24 cellular contexts compared by ENCODE assay signal in the genomic region with DNA sequence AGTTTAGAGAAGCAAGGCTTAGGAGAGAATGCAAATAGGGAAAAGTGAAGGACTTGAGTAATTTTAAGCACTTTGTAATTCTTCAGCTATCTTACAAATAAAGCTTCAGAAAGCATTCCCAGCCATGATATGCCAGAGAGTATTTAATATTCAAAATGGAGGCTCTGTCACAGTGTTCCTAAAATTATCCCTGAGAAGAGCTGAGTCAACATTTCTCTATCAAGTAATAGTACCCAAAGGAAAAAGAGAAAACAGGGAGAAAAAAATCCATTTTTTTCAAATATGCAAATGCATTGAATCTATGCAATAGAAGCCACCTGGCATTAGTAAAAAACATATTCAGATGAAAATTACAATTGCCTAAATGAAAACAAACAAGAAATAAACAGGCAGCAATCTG.
"Had no signal": no experiment of that assay in that cellular context is flagged by ENCODE, and none has a peak within 500 bp of the region (broad histone marks: within the 10 kb centered on the region; RNA-seq: fewer than 3 reads in every experiment).

No MANE protein-coding gene starts in this region.

- ATAC-seq: foreskin keratinocyte, gastroesophageal sphincter, heart left ventricle, left colon, left lobe of liver, lower lobe of right lung, mucosa of descending colon had no signal

- H3K27ac ChIP-seq: coronary artery, dorsolateral prefrontal cortex, esophagus muscularis mucosa, foreskin keratinocyte, gastroesophageal sphincter, heart left ventricle, hepatocyte, left ventricle myocardium inferior, lower lobe of right lung had no signal

- H3K9me3 ChIP-seq: esophagus muscularis mucosa, lower lobe of right lung, mucosa of descending colon had no signal

- FAIRE-seq: endothelial cell of umbilical vein, frontal cortex, kidney had no signal

- DNase-seq: dermis blood vessel endothelial cell; dorsolateral prefrontal cortex; effector CD4-positive, alpha-beta T cell; effector memory CD4-positive, alpha-beta T cell; foreskin keratinocyte; heart left ventricle; hypothalamus; immature natural killer cell; islet precursor cell; kidney; kidney glomerular epithelial cell; left colon; left ventricle myocardium inferior; lower lobe of right lung; mesenchymal stem cell; mucosa of descending colon; naive B cell had no signal

- H2AFZ ChIP-seq: hepatocyte had no signal

- H3K4me3 ChIP-seq: coronary artery, dorsolateral prefrontal cortex, esophagus muscularis mucosa, gastroesophageal sphincter, heart left ventricle, hepatocyte, left ventricle myocardium inferior, lower lobe of right lung, mucosa of descending colon had no signal

- H3K27me3 ChIP-seq: dorsolateral prefrontal cortex, esophagus muscularis mucosa, foreskin keratinocyte, gastroesophageal sphincter, heart left ventricle, hepatocyte had no signal

- H3K79me2 ChIP-seq: hepatocyte had no signal

- H3K36me3 ChIP-seq: esophagus muscularis mucosa, gastroesophageal sphincter, heart left ventricle, left ventricle myocardium inferior, lower lobe of right lung had no signal

- H3K4me2 ChIP-seq: hepatocyte had no signal

- H3K4me1 ChIP-seq: esophagus muscularis mucosa, foreskin keratinocyte, gastroesophageal sphincter, heart left ventricle, left ventricle myocardium inferior, lower lobe of right lung had no signal
